In genomic region chr14:70981005-70981952, GRCh38 we compare ENCODE assay signal across 12 cellular contexts.
DNase-seq lines count a peak whose midpoint lies in the region; ATAC-seq and TF ChIP-seq lines count a peak whose summit lies in the region.
"Had no signal": no experiment of that assay in that cellular context is flagged by ENCODE, and none has a peak within 500 bp of the region (broad histone marks: within the 10 kb centered on the region; RNA-seq: fewer than 3 reads in every experiment).

No MANE protein-coding gene starts in this region.

- no peak for TF ChIP-seq POLR2A in gastroesophageal sphincter (IDR thresholded peaks at IDR 0.05)

- peak; percentile 38 for ATAC-seq in left lobe of liver
- no peak for ATAC-seq in gastroesophageal sphincter
- no peak for ATAC-seq in GM19035 (IDR thresholded peaks at IDR 0.05; ENCODE audit: unreplicated experiment)

- peaks cover 0 to 24% of the 10 kb centered on the region in 2 donors for H3K36me3 ChIP-seq in gastroesophageal sphincter

- POLR2A ChIA-PET in activated CD4-positive, alpha-beta memory T cell treated with anti-CD3 and anti-CD28 coated beads, Interleukin-2, amount 10 ng/mL, durations not matched to agents 7 days and 5 days (lab: Charles Lee): interaction anchor here (0.8 to 2.8 kb wide), 8 partner anchors 7 to 172 kb away, joined by 3 to 9 read pairs (median 4); partner anchors contain the start of genes MAP3K9 and PCNX1

- TF ChIP-seq CTCF in CD14-positive monocyte (IDR thresholded peaks at IDR 0.05): no peak
- no peak for TF ChIP-seq CTCF in HL-60 (IDR thresholded peaks at IDR 0.05; ENCODE audit: insufficient read depth, low read length)
- no peak for TF ChIP-seq CTCF in gastroesophageal sphincter (IDR thresholded peaks at IDR 0.05)

- H3K9me3 ChIP-seq in gastroesophageal sphincter: no peaks in the 10 kb centered on the region

- H3K4me1 ChIP-seq in gastroesophageal sphincter: peaks cover 0 to 24% (median 3%) of the 10 kb centered on the region in 3 donors

- H3K27ac Mint-ChIP-seq in CD14-positive monocyte: peak overlapping the region in 6 of 7 donors; percentile 18 to 81 (median 43)
- peak overlapping the region; percentile 72 for H3K27ac Mint-ChIP-seq in activated CD4-positive, alpha-beta memory T cell treated with anti-CD3 and anti-CD28 coated beads, Interleukin-2, amount 10 ng/mL, durations not matched to agents 7 days and 5 days

- CTCF ChIA-PET in activated CD4-positive, alpha-beta memory T cell treated with anti-CD3 and anti-CD28 coated beads, Interleukin-2, amount 10 ng/mL, durations not matched to agents 7 days and 5 days (lab: Charles Lee): interaction anchor here (1.1 to 1.9 kb wide), 5 partner anchors 27 to 320 kb away, joined by 3 to 6 read pairs (median 4); partner anchors contain the start of gene PCNX1

- WGBS in gastroesophageal sphincter (ENCODE audit: low coverage in 1 of 2), 2 donors: 37 to 49% methylated on average over 6 of the region's 6 CpGs

- no peaks in the 10 kb centered on the region for H3K27me3 Mint-ChIP-seq in CD14-positive monocyte (ENCODE audit: low read depth in 3 of 3)
- no peaks in the 10 kb centered on the region for H3K27me3 Mint-ChIP-seq in activated CD4-positive, alpha-beta memory T cell treated with anti-CD3 and anti-CD28 coated beads, Interleukin-2, amount 10 ng/mL, durations not matched to agents 7 days and 5 days

- no peak overlapping the region for H3K4me3 Mint-ChIP-seq in CD14-positive monocyte
- H3K4me3 Mint-ChIP-seq in activated CD4-positive, alpha-beta memory T cell treated with anti-CD3 and anti-CD28 coated beads, Interleukin-2, amount 10 ng/mL, durations not matched to agents 7 days and 5 days: peak overlapping the region; percentile 24

- no peak for TF ChIP-seq EP300 in gastroesophageal sphincter (IDR thresholded peaks at IDR 0.05)

- intact Hi-C loops in CD14-positive monocyte (cut with micrococcal nuclease): no loop called here

- peak overlapping the region; percentile 80 for H3K27ac ChIP-seq in HL-60 (replicated peaks)
- no peak overlapping the region for H3K27ac ChIP-seq in gastroesophageal sphincter

- H3K36me3 Mint-ChIP-seq in CD14-positive monocyte: peaks cover 31 to 43% of the 10 kb centered on the region in 2 donors
- H3K36me3 Mint-ChIP-seq in activated CD4-positive, alpha-beta memory T cell treated with anti-CD3 and anti-CD28 coated beads, Interleukin-2, amount 10 ng/mL, durations not matched to agents 7 days and 5 days (ENCODE audit: low read depth): peaks cover 31% of the 10 kb centered on the region

- no peak for DNase-seq in CD14-positive monocyte (ENCODE audit: low spot score)
- DNase-seq in HL-60 (ENCODE audit: low read depth in 1 of 2, low spot score in 1 of 2): no peak
- no peak for DNase-seq in activated CD4-positive, alpha-beta memory T cell treated with anti-CD3 and anti-CD28 coated beads, Interleukin-2, amount 10 ng/mL, durations not matched to agents 7 days and 5 days
- no peak for DNase-seq in left lobe of liver (ENCODE audit: low spot score)
- DNase-seq in NCI-H187 (lab: John Stamatoyannopoulos, UW): no peak
- no peak for DNase-seq in NCI-H2171 (lab: John Stamatoyannopoulos, UW)
- DNase-seq: activated effector memory CD4-positive, alpha-beta T cell treated with Interleukin-2 at 50 U/mL for 16 hours; erythroblast; mesendoderm had no signal

- H3K27me3 ChIP-seq in HL-60 (ENCODE audit: insufficient read depth, poor library complexity, severe bottlenecking): no peaks in the 10 kb centered on the region
- no peaks in the 10 kb centered on the region for H3K27me3 ChIP-seq in gastroesophageal sphincter

- H3K4me1 Mint-ChIP-seq in CD14-positive monocyte: peaks cover 23% of the 10 kb centered on the region
- peaks cover 42% of the 10 kb centered on the region for H3K4me1 Mint-ChIP-seq in activated CD4-positive, alpha-beta memory T cell treated with anti-CD3 and anti-CD28 coated beads, Interleukin-2, amount 10 ng/mL, durations not matched to agents 7 days and 5 days

- H3K4me3 ChIP-seq in HL-60 (replicated peaks; ENCODE audit: insufficient read depth, low read length): no peak overlapping the region
- no peak overlapping the region for H3K4me3 ChIP-seq in gastroesophageal sphincter
- H3K4me3 ChIP-seq: smooth muscle cell had no signal

- peaks cover 0 to 2% (median 0%) of the 10 kb centered on the region in 7 donors for H3K9me3 Mint-ChIP-seq in CD14-positive monocyte
- no peaks in the 10 kb centered on the region for H3K9me3 Mint-ChIP-seq in activated CD4-positive, alpha-beta memory T cell treated with anti-CD3 and anti-CD28 coated beads, Interleukin-2, amount 10 ng/mL, durations not matched to agents 7 days and 5 days
